ENCODE assay signal across 8 cellular contexts in genomic region chr18:62324917-62325805, GRCh38. TPM values are rescaled to one million over a fixed set of nuclear protein-coding genes. Genes with fewer than 3 reads are reported as not detected.
DNase-seq lines count a peak whose midpoint lies in the region; ATAC-seq and TF ChIP-seq lines count a peak whose summit lies in the region.

Gene TNFRSF11A (plus strand): TSS chr18:62325310. CDS start chr18:62325353, 43 bp downstream.

- ATAC-seq in GM19468 (IDR thresholded peaks at IDR 0.05; ENCODE audit: extremely low read depth, unreplicated experiment) (peak; percentile 33), T-cell (replicated peaks in 1 of 4) (peak; percentile 81 to 86 (median 84))

- POLR2A ChIA-PET in T-cell (lab: Charles Lee): no interaction called here

- intact Hi-C loops in Calu3 (cut with micrococcal nuclease; ENCODE audit: unreplicated experiment): loop anchor here (5.0 kb wide), 2 partner anchors 138 to 392 kb away; partner anchors contain the start of genes PHLPP1, PIGN and RELCH

- DNase-seq in Calu3: peak; percentile 88
- DNase-seq in HPDE6-E6E7 (ENCODE audit: extremely low spot score): peak; percentile 62
- DNase-seq in T-cell: peak in 31 of 34 experiments; percentile 19 to 64 (median 45)
- no peak for DNase-seq in astrocyte of the cerebellum (ENCODE audit: low read depth)
- peak; percentile 52 to 58 (median 57) for DNase-seq in immature natural killer cell
- DNase-seq in stimulated activated CD4-positive, alpha-beta T cell treated with anti-CD3 and anti-CD28 coated beads, Interleukin-2, amount 100 ng/mL, for 4 hours (ENCODE audit: low read depth): peak; percentile 49
- DNase-seq in OCI-M2 (lab: John Stamatoyannopoulos, UW; ENCODE audit: unreplicated experiment): no peak

- CTCF ChIA-PET in Calu3 (lab: Charles Lee) (interaction anchor here (0.6 to 2.4 kb wide), 3 partner anchors 75 to 658 kb away, joined by 4 to 13 read pairs (median 5); no protein-coding TSS in a partner anchor), T-cell (lab: Charles Lee) (interaction anchor here (0.6 to 1.2 kb wide), 3 partner anchors 100 to 419 kb away, joined by 3 to 4 read pairs (median 3); no protein-coding TSS in a partner anchor)

- no peaks in the 10 kb centered on the region for H3K27me3 Mint-ChIP-seq in Calu3 (ENCODE audit: unreplicated experiment)
- H3K27me3 Mint-ChIP-seq in T-cell: peaks cover 68 to 74% of the 10 kb centered on the region in 2 donors
- peaks cover 18 to 45% (median 28%) of the 10 kb centered on the region in 3 donors for H3K27me3 Mint-ChIP-seq in immature natural killer cell (ENCODE audit: low read depth in 3 of 3)

- TF ChIP-seq CTCF in Calu3 (IDR thresholded peaks at IDR 0.05; ENCODE audit: unreplicated experiment) (peak; percentile 54), astrocyte of the cerebellum (IDR thresholded peaks at IDR 0.05; ENCODE audit: low read depth, low read length, missing control alignments) (peak; percentile 27)

- no TSS peak for BruUV-seq in Calu3 (replicated peaks; lab: Mats Ljungman, UMichigan)

- H3K36me3 Mint-ChIP-seq in Calu3 (ENCODE audit: insufficient read depth, unreplicated experiment) (peaks cover 58% of the 10 kb centered on the region), T-cell (peaks cover 3% of the 10 kb centered on the region), immature natural killer cell (no peaks in the 10 kb centered on the region)

- H3K27ac Mint-ChIP-seq in Calu3 (ENCODE audit: unreplicated experiment) (peak within 1 kb of the TSS; percentile 79), T-cell (peak within 1 kb of the TSS in 1 of 2 donors; percentile 53), immature natural killer cell (peak within 1 kb of the TSS in 4 of 6 donors; percentile 18 to 92 (median 80))

- H3K4me1 Mint-ChIP-seq in Calu3 (ENCODE audit: low read depth, unreplicated experiment): peaks cover 62% of the 10 kb centered on the region
- H3K4me1 Mint-ChIP-seq in T-cell: peaks cover 22 to 41% (median 28%) of the 10 kb centered on the region in 3 donors
- peaks cover 44 to 57% of the 10 kb centered on the region in 2 donors for H3K4me1 Mint-ChIP-seq in immature natural killer cell

- in situ Hi-C loops in astrocyte of the cerebellum (cut with HindIII; ENCODE audit: low sequenced_read_pairs): no loop called here

- H3K9me3 Mint-ChIP-seq in Calu3 (ENCODE audit: low read depth, unreplicated experiment) (no peaks in the 10 kb centered on the region), T-cell (no peaks in the 10 kb centered on the region), immature natural killer cell (no peaks in the 10 kb centered on the region)

- peak within 1 kb of the TSS; percentile 90 for H3K4me3 Mint-ChIP-seq in Calu3 (ENCODE audit: low read depth, unreplicated experiment)
- peak within 1 kb of the TSS; percentile 75 to 81 (median 79) for H3K4me3 Mint-ChIP-seq in T-cell
- peak within 1 kb of the TSS; percentile 80 to 91 (median 89) for H3K4me3 Mint-ChIP-seq in immature natural killer cell

- H3K4me3 ChIP-seq in astrocyte of the cerebellum (ENCODE audit: low read depth, low read length): peak within 1 kb of the TSS; percentile 45

RNA-seq across cellular contexts. Expression of gene TNFRSF11A, which starts in this region (rescaled TPM):
- total RNA-seq in Calu3 (2022) (94.6 and 126 TPM in 2 replicates), T-cell (1 to 10 TPM in 4 of 5 donors, under 1 TPM in 1; 0.41 to 4.6 (median 1.2) TPM)
- 10 to 100 TPM; 13.5 to 23.3 (median 16.8) TPM for polyA plus RNA-seq in immature natural killer cell

Comparison
In these comparisons a context has a peak if more than half of its experiments do, and no peak if none do; other contexts are left out.
1. RNA of gene TNFRSF11A (total RNA-seq): 94.6 to 126 TPM in Calu3; 0.41 to 4.6 TPM in T-cell; every median in the first group is over 10 times any median in the second.
2. DNase-seq: peak in Calu3 (single experiment), HPDE6-E6E7 (single experiment), T-cell (31 of 34), immature natural killer cell (3 of 3) and stimulated activated CD4-positive, alpha-beta T cell treated with anti-CD3 and anti-CD28 coated beads, Interleukin-2, amount 100 ng/mL, for 4 hours (single experiment); none in astrocyte of the cerebellum (single experiment) and OCI-M2 (single experiment).
3. Peak in every context shown above with its lines, with median percentiles within 50 percentile points of each other: H3K4me3 Mint-ChIP-seq.